Comparison of ENCODE assay signal across 25 cellular contexts in the genomic region with DNA sequence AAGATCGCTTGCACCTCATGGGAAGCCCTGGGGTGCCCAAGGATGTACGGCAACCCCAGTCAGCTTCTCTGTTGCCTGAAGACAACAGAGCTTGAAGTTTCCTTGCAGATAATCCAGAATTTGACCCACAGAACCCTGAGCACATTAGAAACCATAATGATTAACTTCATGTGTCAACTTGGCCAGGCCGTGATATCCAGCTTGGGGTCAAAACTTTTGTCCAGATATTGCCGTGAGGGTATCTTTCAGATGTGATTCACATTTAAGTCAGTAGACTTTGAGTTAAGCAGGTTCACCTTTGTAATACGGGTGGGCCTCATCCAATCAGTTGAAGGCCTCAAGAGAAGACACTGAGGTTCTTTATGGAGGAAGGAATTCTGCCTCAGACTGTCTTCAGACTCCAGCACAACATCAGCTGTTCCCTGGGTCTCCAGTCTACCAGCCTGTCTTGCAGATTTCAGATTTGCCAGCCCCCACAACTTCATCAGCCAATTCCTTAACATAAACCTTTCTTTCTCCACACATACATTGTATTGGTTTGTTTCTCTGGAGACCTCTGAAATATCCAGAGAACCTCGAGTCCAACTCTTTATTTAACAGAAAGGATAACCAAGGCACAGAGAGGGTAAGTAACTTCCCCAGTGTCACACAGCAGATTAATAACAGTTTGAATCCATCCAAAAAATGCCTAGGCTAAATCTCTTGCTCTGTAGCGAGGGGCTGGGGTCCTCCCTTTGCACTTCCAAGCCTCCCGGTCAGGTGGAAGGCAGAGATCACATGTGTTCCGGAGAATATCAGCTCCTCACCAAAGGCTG.
DNase-seq lines count a peak whose midpoint lies in the region; ATAC-seq, FAIRE-seq and TF ChIP-seq lines count a peak whose summit lies in the region.
"Had no signal": no experiment of that assay in that cellular context is flagged by ENCODE, and none has a peak within 500 bp of the region (broad histone marks: within the 10 kb centered on the region; RNA-seq: fewer than 3 reads in every experiment).

No MANE protein-coding gene starts in this region.

- H3K9me3 ChIP-seq in HEK293 (ENCODE audit: control insufficient read depth, insufficient read depth, low read depth, low read length) (no peaks in the 10 kb centered on the region), H1 (ENCODE audit: insufficient read depth in 2 of 2, low read depth in 1 of 2, low read length in 1 of 2) (no peaks in the 10 kb centered on the region), HepG2 (ENCODE audit: low read length) (no peaks in the 10 kb centered on the region), right lobe of liver (no peaks in the 10 kb centered on the region)
- H3K9me3 ChIP-seq: A549; BLaER1 treated with 17β-estradiol and CSF1 and Interleukin-3, amounts not matched to agents 10 nM and 100 nM; Caco-2 had no signal

- H3K14ac ChIP-seq in H1 (ENCODE audit: insufficient read length) = no peak overlapping the region

- CTCF ChIA-PET in HEK293 (lab: Yijun Ruan, JAX) (interaction anchor here (0.8 kb wide), 1 partner anchor 174 kb away, joined by 3 read pairs; no protein-coding TSS in a partner anchor), H1 (lab: Charles Lee; ENCODE audit: partially characterized antibody) (interaction anchor here (0.9 kb wide), 1 partner anchor 488 kb away, joined by 3 read pairs; no protein-coding TSS in a partner anchor), HepG2 (lab: Yijun Ruan, JAX; ENCODE audit: low intra/inter-chr PET ratio, low total read pairs) (no interaction called here)

- FAIRE-seq in H1 (lab: Jason Lieb, UNC) (no peak), HepG2 (lab: Jason Lieb, UNC) (peak; percentile 40)
- FAIRE-seq: A549, D721Med, GM12878, GM12892, GM18507 had no signal

- TF ChIP-seq EP300 in H1 (IDR thresholded peaks at IDR 0.05; ENCODE audit: borderline replicate concordance in 1 of 2, low read depth in 2 of 2, low read length in 2 of 2) (no peak), HepG2 (IDR thresholded peaks at IDR 0.05; ENCODE audit: low read depth in 2 of 2, low read length in 2 of 2) (no peak), HepG2 (CRISPR knock-in tag; IDR thresholded peaks at IDR 0.05; ENCODE audit: borderline replicate concordance) (no peak)

- TF ChIP-seq CTCF in HEK293 (tag by site-specific recombination; IDR thresholded peaks at IDR 0.05) (no peak), H1 (IDR thresholded peaks at IDR 0.05; ENCODE audit: control extremely low read depth in 1 of 3, insufficient read depth in 1 of 3, low read depth in 1 of 3, low read length in 3 of 3) (no peak), HepG2 (CRISPR knock-in tag; IDR thresholded peaks at IDR 0.05) (no peak), right lobe of liver (IDR thresholded peaks at IDR 0.05) (no peak)

- ATAC-seq in HepG2 (peak; percentile 35; the same call in 1 of the 3 replicates), right lobe of liver (peak; percentile 56 to 79 (median 73)), HG03442 (IDR thresholded peaks at IDR 0.05; ENCODE audit: unreplicated experiment) (no peak)
- ATAC-seq: A549; CD8-positive, alpha-beta T cell; GM12878 had no signal

- TF ChIP-seq RAD21 in H1 (IDR thresholded peaks at IDR 0.05 in 1 of 2, conservative IDR thresholded peaks at IDR 0.05 in 1 of 2; ENCODE audit: low read depth in 2 of 2, low read length in 2 of 2) = no peak
- no peak for TF ChIP-seq RAD21 in HepG2 (CRISPR knock-in tag; IDR thresholded peaks at IDR 0.05)

- H3K79me2 ChIP-seq in H1 (ENCODE audit: control insufficient read depth in 1 of 2, insufficient read depth in 2 of 2, low read length in 2 of 2) (no peaks in the 10 kb centered on the region), HepG2 (ENCODE audit: insufficient read depth, low read length) (no peaks in the 10 kb centered on the region)

- H3K18ac ChIP-seq in H1 (ENCODE audit: extremely low read depth, low read length) = no peak overlapping the region

- no peak overlapping the region for H4K5ac ChIP-seq in H1 (ENCODE audit: insufficient read length, low read depth, low read length)

- no peak overlapping the region for H3K56ac ChIP-seq in H1 (replicated peaks; ENCODE audit: insufficient read length, low read depth, low read length)

- H4K91ac ChIP-seq in H1 (replicated peaks; ENCODE audit: insufficient read length, low read length) = no peak overlapping the region

- no peaks in the 10 kb centered on the region for H3K4me1 ChIP-seq in HEK293 (ENCODE audit: control insufficient read depth, insufficient read depth, low read length)
- H3K4me1 ChIP-seq in H1 (replicated peaks in 1 of 4; ENCODE audit: control insufficient read depth in 3 of 4, insufficient read depth in 4 of 4, low read length in 3 of 4) = no peaks in the 10 kb centered on the region
- H3K4me1 ChIP-seq in HepG2 (ENCODE audit: insufficient read depth, low read length) = no peaks in the 10 kb centered on the region
- peaks cover 0 to 36% (median 17%) of the 10 kb centered on the region in 4 donors for H3K4me1 ChIP-seq in right lobe of liver
- H3K4me1 ChIP-seq: A549, Caco-2 had no signal

- no peaks in the 10 kb centered on the region for H3K36me3 ChIP-seq in HEK293 (ENCODE audit: control insufficient read depth in 2 of 2, insufficient read depth in 1 of 2, low read length in 2 of 2)
- H3K36me3 ChIP-seq in H1 (ENCODE audit: control insufficient read depth in 2 of 4, insufficient read depth in 4 of 4, low read length in 3 of 4) = no peaks in the 10 kb centered on the region
- no peaks in the 10 kb centered on the region for H3K36me3 ChIP-seq in HepG2 (replicated peaks in 1 of 2; ENCODE audit: control insufficient read depth in 1 of 2, insufficient read depth in 2 of 2, low read length in 2 of 2)
- no peaks in the 10 kb centered on the region for H3K36me3 ChIP-seq in right lobe of liver
- H3K36me3 ChIP-seq: BLaER1 treated with 17β-estradiol and CSF1 and Interleukin-3, amounts not matched to agents 10 nM and 100 nM had no signal

- H2AFZ ChIP-seq in H1 (ENCODE audit: low read length) (no peak overlapping the region), HepG2 (ENCODE audit: low read length) (no peak overlapping the region)

- DNase-seq in H1 (ENCODE audit: low read depth in 1 of 2, low spot score in 2 of 2) = no peak
- no peak for DNase-seq in HepG2 (ENCODE audit: low spot score)
- DNase-seq in right lobe of liver = no peak
- no peak for DNase-seq in SIG-M5 treated with dmso at 0.1 percent for 504 hours (lab: John Stamatoyannopoulos, UW; ENCODE audit: unreplicated experiment)
- DNase-seq in DMS153 treated with DMSO at 0.1 percent for 48 hours (lab: John Stamatoyannopoulos, UW; ENCODE audit: unreplicated experiment) = no peak
- DNase-seq: AML-193; Caco-2; Calu3; CD4-positive, alpha-beta T cell; CD8-positive, alpha-beta T cell; DMS53; DMS79; DND-41; EL; GDM1 had no signal

- in situ Hi-C loops in HepG2 (cut with HindIII; ENCODE audit: extremely low pct_ligation_motif_present, low pct_unique_long_range_greater_than_20kb) = no loop called here

- no peak overlapping the region for H2BK5ac ChIP-seq in H1 (ENCODE audit: low read depth, low read length)

- no peak overlapping the region for H2BK15ac ChIP-seq in H1 (ENCODE audit: low read length)

- H3K23me2 ChIP-seq in H1 (ENCODE audit: low read depth, low read length) = no peaks in the 10 kb centered on the region

- intact Hi-C loops in HepG2 (cut with micrococcal nuclease; ENCODE audit: unreplicated experiment) = no loop called here
- intact Hi-C loops in right lobe of liver (cut with DNase I) = no loop called here

- H4K20me1 ChIP-seq in H1 (replicated peaks in 1 of 2; ENCODE audit: control insufficient read depth in 1 of 2, insufficient read depth in 2 of 2, low read length in 2 of 2) (no peaks in the 10 kb centered on the region), HepG2 (ENCODE audit: insufficient read depth, low read length) (no peaks in the 10 kb centered on the region)
- H4K20me1 ChIP-seq: BLaER1 treated with 17β-estradiol and CSF1 and Interleukin-3, amounts not matched to agents 10 nM and 100 nM had no signal

- H2BK120ac ChIP-seq in H1 (replicated peaks; ENCODE audit: low read depth, low read length) = no peak overlapping the region

- H2BK20ac ChIP-seq in H1 (ENCODE audit: low read length) = no peak overlapping the region

- no peak overlapping the region; the same call in 1 of the 2 replicates for H4K8ac ChIP-seq in H1 (ENCODE audit: extremely low read depth, insufficient read depth, low read length)

- no peak overlapping the region for H3K4ac ChIP-seq in H1 (replicated peaks; ENCODE audit: insufficient read length, low read depth, low read length)

- H2BK12ac ChIP-seq in H1 (ENCODE audit: low read depth, low read length) = no peak overlapping the region

- TF ChIP-seq POLR2A in H1 (IDR thresholded peaks at IDR 0.05; ENCODE audit: control extremely low read depth in 1 of 2, low read depth in 2 of 2, low read length in 2 of 2) (no peak), HepG2 (IDR thresholded peaks at IDR 0.05; ENCODE audit: insufficient read depth in 1 of 2, low read depth in 2 of 2, low read length in 2 of 2) (no peak), right lobe of liver (IDR thresholded peaks at IDR 0.05) (no peak)

- H3K79me1 ChIP-seq in H1 (ENCODE audit: low read depth, low read length) = no peaks in the 10 kb centered on the region; the same call in 1 of the 2 replicates

- H3K4me3 ChIP-seq in HEK293 (ENCODE audit: low read depth, low read length) (no peak overlapping the region), H1 (ENCODE audit: extremely low read depth in 1 of 4, insufficient read depth in 2 of 4, low read depth in 3 of 4, low read length in 4 of 4) (no peak overlapping the region), HepG2 (replicated peaks in 1 of 3; ENCODE audit: insufficient read depth in 1 of 3, low read depth in 2 of 3, low read length in 3 of 3) (no peak overlapping the region), right lobe of liver (no peak overlapping the region)
- H3K4me3 ChIP-seq: A549; BLaER1 treated with 17β-estradiol and CSF1 and Interleukin-3, amounts not matched to agents 10 nM and 100 nM; GM12878 had no signal

- no peaks in the 10 kb centered on the region for H3K27me3 ChIP-seq in H1 (replicated peaks in 1 of 4; ENCODE audit: control insufficient read depth in 3 of 4, extremely low read depth in 1 of 4, insufficient read depth in 3 of 4, low read length in 3 of 4)
- no peaks in the 10 kb centered on the region; a peak in 1 of 5 replicates for H3K27me3 ChIP-seq in HepG2 (ENCODE audit: control insufficient read depth in 1 of 2, insufficient read depth in 2 of 2, low read length in 2 of 2)
- H3K27me3 ChIP-seq in right lobe of liver = no peaks in the 10 kb centered on the region
- H3K27me3 ChIP-seq: BLaER1 treated with 17β-estradiol and CSF1 and Interleukin-3, amounts not matched to agents 10 nM and 100 nM had no signal

- no peak overlapping the region for H2AK5ac ChIP-seq in H1 (ENCODE audit: low read depth, low read length)

- no TSS peak for BruUV-seq in HepG2 (replicated peaks; lab: Mats Ljungman, UMichigan)

- H3K9ac ChIP-seq in H1 (replicated peaks in 1 of 4; ENCODE audit: extremely low read depth in 1 of 4, low read depth in 3 of 4, low read length in 3 of 4) (no peak overlapping the region), HepG2 (ENCODE audit: insufficient read depth, low read depth, low read length) (no peak overlapping the region)
- H3K9ac ChIP-seq: BLaER1 treated with 17β-estradiol and CSF1 and Interleukin-3, amounts not matched to agents 10 nM and 100 nM had no signal

- 90% methylated on average over 9 of the region's 9 CpGs; no CpG with 5 or more reads in 1 of the 2 experiments for WGBS in H1 (ENCODE audit: extremely low coverage in 1 of 2, insufficient coverage in 1 of 2, insufficient read length in 1 of 2, insufficient replicate concordance in 2 of 2, low coverage in 1 of 2, low lambda C conversion rate in 2 of 2, missing lambda C conversion rate in 1 of 2), 2 experiments
- 23% methylated on average over 9 of the region's 9 CpGs for WGBS in HepG2 (ENCODE audit: low lambda C conversion rate)
- 46% methylated on average over 8 of the region's 9 CpGs for WGBS in right lobe of liver (ENCODE audit: insufficient coverage, low coverage, low lambda C conversion rate, missing lambda C conversion rate)

- H3K4me2 ChIP-seq in H1 (ENCODE audit: insufficient read depth in 1 of 2, low read depth in 2 of 2, low read length in 2 of 2) = no peak overlapping the region
- H3K4me2 ChIP-seq in HepG2 (ENCODE audit: low read depth, low read length) = no peak overlapping the region
- H3K4me2 ChIP-seq: A549 had no signal

- no peak overlapping the region for H3K23ac ChIP-seq in H1 (ENCODE audit: insufficient read length)

- no peak overlapping the region for H3K27ac ChIP-seq in HEK293 (ENCODE audit: extremely low read depth, low read depth, low read length)
- H3K27ac ChIP-seq in H1 (ENCODE audit: low read depth, low read length) = no peak overlapping the region
- H3K27ac ChIP-seq in HepG2 (ENCODE audit: extremely low read length, insufficient read depth, low read length) = no peak overlapping the region
- H3K27ac ChIP-seq in right lobe of liver = peak overlapping the region in 1 of 3 donors; percentile 43
- H3K27ac ChIP-seq: 22Rv1; A549; BLaER1 treated with 17β-estradiol and CSF1 and Interleukin-3, amounts not matched to agents 10 nM and 100 nM; C4-2B had no signal

- POLR2A ChIA-PET in HEK293 (lab: Yijun Ruan, JAX) = no interaction called here
- POLR2A ChIA-PET in H1 (lab: Charles Lee; ENCODE audit: partially characterized antibody) = no interaction called here
- POLR2A ChIA-PET in HepG2 (lab: Yijun Ruan, JAX) = no interaction called here
